In genomic region chr10:73495884-73496674, GRCh38 we compare ENCODE assay signal across 1 cellular context.
TF ChIP-seq lines count a peak whose summit lies in the region.

Gene PPP3CB (minus strand): TSS chr10:73496024. CDS start chr10:73495889, 135 bp downstream.

TF ChIP-seq in K562, 482 proteins besides CTCF, POLR2A, EP300 and RAD21 (continued from another document and continues in another):
- TF ChIP-seq ZSCAN32 (CRISPR knock-in tag; IDR thresholded peaks at IDR 0.05) (no peak), NR2C1 (IDR thresholded peaks at IDR 0.05) (0 out of 2 replicates have a peak, but pooled peaks have one; percentile 5), NR2C1 (tag; IDR thresholded peaks at IDR 0.05) (no peak), SMC3 (conservative IDR thresholded peaks at IDR 0.05; ENCODE audit: insufficient read depth, low read depth, low read length) (no peak), REST (CRISPR knock-in tag; IDR thresholded peaks at IDR 0.05; ENCODE audit: low read depth) (no peak), CHCHD3 (CRISPR knock-in tag; IDR thresholded peaks at IDR 0.05) (no peak), ZNF217 (CRISPR knock-in tag; IDR thresholded peaks at IDR 0.05) (no peak), KDM5B (IDR thresholded peaks at IDR 0.05; ENCODE audit: insufficient replicate concordance, low read depth, low read length) (no peak), ZNF175 (CRISPR knock-in tag; IDR thresholded peaks at IDR 0.05; ENCODE audit: low read depth) (no peak), ZBTB9 (CRISPR knock-in tag; IDR thresholded peaks at IDR 0.05) (no peak), E2F8 (IDR thresholded peaks at IDR 0.05; ENCODE audit: low read depth, partially characterized antibody) (no peak), NCOA2 (IDR thresholded peaks at IDR 0.05; ENCODE audit: partially characterized antibody in 2 of 2) (peak in 1 of 2 experiments; percentile 99), DIDO1 (tag; IDR thresholded peaks at IDR 0.05; ENCODE audit: low read depth) (0 out of 2 replicates have a peak, but pooled peaks have one; percentile 11), ZNF551 (CRISPR knock-in tag; IDR thresholded peaks at IDR 0.05) (no peak), PHB2 (IDR thresholded peaks at IDR 0.05; ENCODE audit: low read depth) (no peak), PML (IDR thresholded peaks at IDR 0.05; ENCODE audit: low read length) (no peak), FOXK2 (conservative IDR thresholded peaks at IDR 0.05 in 1 of 2, IDR thresholded peaks at IDR 0.05 in 1 of 2; ENCODE audit: low read depth in 2 of 2) (peak; percentile 79 to 83), MCM7 (IDR thresholded peaks at IDR 0.05) (no peak), MTA2 (IDR thresholded peaks at IDR 0.05; ENCODE audit: low read depth) (no peak), E2F3 (CRISPR knock-in tag; IDR thresholded peaks at IDR 0.05) (no peak), CBX2 (IDR thresholded peaks at IDR 0.05; ENCODE audit: insufficient read depth, low read length, poor library complexity, severe bottlenecking) (no peak), MGA (IDR thresholded peaks at IDR 0.05) (0 out of 2 replicates have a peak, but pooled peaks have one; percentile 3), ZNF318 (IDR thresholded peaks at IDR 0.05; ENCODE audit: borderline replicate concordance in 1 of 2, low read depth in 1 of 2) (no peak; a peak in 1 of 4 replicates), POLR3G (IDR thresholded peaks at IDR 0.05; ENCODE audit: extremely low read depth, insufficient read length, insufficient replicate concordance) (no peak), ZC3H8 (IDR thresholded peaks at IDR 0.05) (no peak)
